17 cellular contexts compared by ENCODE assay signal in the genomic region with DNA sequence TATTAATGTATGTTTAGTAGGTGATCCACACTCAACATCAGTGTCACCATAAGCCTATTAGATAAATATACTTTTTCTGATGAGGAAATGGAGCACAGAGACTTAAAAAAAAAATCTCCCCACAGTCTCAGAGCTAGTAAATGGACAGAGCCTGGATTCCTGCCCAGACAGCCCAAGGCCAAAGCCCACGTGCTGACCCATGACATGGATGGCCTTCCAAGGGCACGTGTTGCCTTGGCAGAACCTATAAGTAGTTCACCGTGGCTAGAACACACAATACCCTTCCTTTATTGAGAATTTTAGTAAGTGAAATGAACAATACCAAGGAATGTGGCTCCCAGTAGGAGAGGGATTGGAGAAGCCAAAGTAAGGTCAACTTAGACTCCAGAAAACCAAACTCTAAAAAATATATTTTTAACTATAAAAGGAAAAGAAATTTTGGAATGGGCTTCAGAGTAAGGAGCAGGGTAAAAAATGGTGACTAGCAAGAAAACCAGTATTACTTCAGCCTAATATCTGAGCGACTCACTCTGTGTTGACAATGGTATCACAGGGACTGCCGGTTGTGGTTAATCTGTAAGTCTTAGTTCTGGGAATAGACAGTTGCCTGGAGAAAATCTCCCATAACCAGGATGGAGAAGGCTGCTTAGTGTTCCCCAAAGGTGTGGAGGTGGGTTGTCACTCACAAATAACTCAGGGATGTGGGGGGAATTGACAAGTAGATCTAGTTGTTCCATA.
"Had no signal": no experiment of that assay in that cellular context is flagged by ENCODE, and none has a peak within 500 bp of the region (broad histone marks: within the 10 kb centered on the region; RNA-seq: fewer than 3 reads in every experiment).

No MANE protein-coding gene starts in this region.

- H3K4me3 ChIP-seq: cardiac muscle cell, skin epidermis had no signal

- H3K27me3 ChIP-seq: cardiac muscle cell had no signal

- DNase-seq: activated CD4-positive, alpha-beta T cell treated with anti-CD3 and anti-CD28 coated beads for 1 hour; activated CD4-positive, alpha-beta T cell treated with anti-CD3 and anti-CD28 coated beads, Interleukin-2, amount 50 U/mL, for 4 hours; activated naive CD4-positive, alpha-beta T cell; activated T-cell treated with anti-CD3 and anti-CD28 coated beads for 4 hours; glutamatergic neuron; kidney glomerular epithelial cell; midbrain; stimulated activated CD4-positive, alpha-beta T cell treated with anti-CD3 and anti-CD28 coated beads, Interleukin-15, amount 100 ng/mL, for 24 hours; stimulated activated CD4-positive, alpha-beta T cell treated with anti-CD3 and anti-CD28 coated beads, Interleukin-4, amount 100 ng/mL, for 24 hours; stimulated activated naive CD4-positive, alpha-beta T cell; T-helper 1 cell; T1000; trophoblast cell had no signal

- ATAC-seq: esophagus mucosa, SK-N-SH treated with all-trans-retinoic acid at 6 μM for 48 hours had no signal

- H3K27ac ChIP-seq: skin epidermis had no signal

- H3K36me3 ChIP-seq: cardiac muscle cell had no signal
